In genomic region chr18:36649205-36649604, GRCh38 we compare ENCODE assay signal across 1 cellular context.
TF ChIP-seq lines count a peak whose summit lies in the region.

No MANE protein-coding gene starts in this region.

TF ChIP-seq in H1, 55 proteins besides CTCF, POLR2A, EP300 and RAD21:
- no peak for TF ChIP-seq TCF12 (IDR thresholded peaks at IDR 0.05; ENCODE audit: low read depth, low read length)
- TF ChIP-seq EZH2 (IDR thresholded peaks at IDR 0.05; ENCODE audit: low read depth, low read length, severe bottlenecking), result no peak
- TF ChIP-seq HDAC2 (IDR thresholded peaks at IDR 0.05; ENCODE audit: borderline replicate concordance in 1 of 2, low read depth in 2 of 2, low read length in 2 of 2), result no peak
- TF ChIP-seq RXRA (IDR thresholded peaks at IDR 0.05; ENCODE audit: insufficient read depth, low read depth, low read length), result no peak
- no peak for TF ChIP-seq RFX5 (IDR thresholded peaks at IDR 0.05; ENCODE audit: borderline replicate concordance, low read depth, low read length)
- no peak for TF ChIP-seq SP4 (IDR thresholded peaks at IDR 0.05; ENCODE audit: low read length)
- no peak for TF ChIP-seq RNF2 (IDR thresholded peaks at IDR 0.05; ENCODE audit: borderline replicate concordance, low read depth, low read length, missing control alignments, poor library complexity, severe bottlenecking)
- no peak for TF ChIP-seq SP2 (IDR thresholded peaks at IDR 0.05; ENCODE audit: low read length)
- no peak for TF ChIP-seq YY1 (IDR thresholded peaks at IDR 0.05; ENCODE audit: low read depth, low read length)
- no peak for TF ChIP-seq SAP30 (IDR thresholded peaks at IDR 0.05; ENCODE audit: insufficient read depth, insufficient replicate concordance, low read length)
- TF ChIP-seq BCL11A (IDR thresholded peaks at IDR 0.05; ENCODE audit: low read depth in 2 of 2, low read length in 2 of 2), result no peak
- TF ChIP-seq, protein P1, sequence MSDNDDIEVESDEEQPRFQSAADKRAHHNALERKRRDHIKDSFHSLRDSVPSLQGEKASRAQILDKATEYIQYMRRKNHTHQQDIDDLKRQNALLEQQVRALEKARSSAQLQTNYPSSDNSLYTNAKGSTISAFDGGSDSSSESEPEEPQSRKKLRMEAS (IDR thresholded peaks at IDR 0.05), result no peak
- no peak for TF ChIP-seq SP1 (IDR thresholded peaks at IDR 0.05; ENCODE audit: low read depth, low read length)
- no peak for TF ChIP-seq TBP (IDR thresholded peaks at IDR 0.05; ENCODE audit: low read depth, low read length)
